Comparison of ENCODE assay signal across 8 cellular contexts in genomic region chr4:170025523-170026252, GRCh38. TPM values are rescaled to one million over a fixed set of nuclear protein-coding genes. Genes with fewer than 3 reads are reported as not detected.
DNase-seq lines count a peak whose midpoint lies in the region; ATAC-seq and TF ChIP-seq lines count a peak whose summit lies in the region.

No MANE protein-coding gene starts in this region.

- TF ChIP-seq CTCF in VCaP (conservative IDR thresholded peaks at IDR 0.05) (no peak), epithelial cell of esophagus (IDR thresholded peaks at IDR 0.05; ENCODE audit: insufficient read depth, low read depth, low read length, missing control alignments) (no peak)

- H3K27me3 Mint-ChIP-seq in naive thymus-derived CD8-positive, alpha-beta T cell: peaks cover 5 to 13% (median 9%) of the 10 kb centered on the region in 5 donors

- H3K4me1 ChIP-seq in urinary bladder (ENCODE audit: insufficient read depth): no peaks in the 10 kb centered on the region

- H3K27ac Mint-ChIP-seq in naive thymus-derived CD8-positive, alpha-beta T cell: peak overlapping the region in 9 of 10 donors; percentile 30 to 88 (median 58)

- H3K4me3 Mint-ChIP-seq in naive thymus-derived CD8-positive, alpha-beta T cell: peak overlapping the region; percentile 78 to 91 (median 86)

- H3K27ac ChIP-seq in VCaP (peak overlapping the region; percentile 84), urinary bladder (ENCODE audit: low read depth) (no peak overlapping the region)

- 3% methylated on average over 74 of the region's 74 CpGs for WGBS in urinary bladder

- H3K9me3 Mint-ChIP-seq in naive thymus-derived CD8-positive, alpha-beta T cell: no peaks in the 10 kb centered on the region

- peaks cover 7 to 17% (median 12%) of the 10 kb centered on the region in 4 donors for H3K4me1 Mint-ChIP-seq in naive thymus-derived CD8-positive, alpha-beta T cell

- POLR2A ChIA-PET in naive thymus-derived CD8-positive, alpha-beta T cell (lab: Charles Lee): interaction anchor here (0.8 to 1.8 kb wide), 4 partner anchors 405 to 1546 kb away, joined by 3 to 4 read pairs (median 4); partner anchors contain the start of genes CBR4, CLCN3, DDX60L and NEK1

- peak overlapping the region; percentile 50 for H3K4me3 ChIP-seq in epithelial cell of esophagus (ENCODE audit: low read length)
- H3K4me3 ChIP-seq in urinary bladder (ENCODE audit: low read depth, low read length): peak overlapping the region; percentile 91

- no peak for ATAC-seq in naive thymus-derived CD8-positive, alpha-beta T cell
- ATAC-seq in GM19328 (IDR thresholded peaks at IDR 0.05; ENCODE audit: unreplicated experiment): no peak

- H3K36me3 ChIP-seq in urinary bladder (ENCODE audit: insufficient read depth): no peaks in the 10 kb centered on the region

- DNase-seq in DMS114 treated with DMSO at 0.1 percent for 48 hours (lab: John Stamatoyannopoulos, UW; ENCODE audit: unreplicated experiment) (peak; percentile 3), epithelial cell of esophagus (ENCODE audit: low read depth) (peak; percentile 14), CD1c-positive myeloid dendritic cell (ENCODE audit: extremely low spot score) (no peak), DMS79 treated with DMSO at 0.1 percent for 48 hours (lab: John Stamatoyannopoulos, UW) (no peak)
- peak in 5 of 10 donors; percentile 8 to 35 (median 27) for DNase-seq in naive thymus-derived CD8-positive, alpha-beta T cell

- no peaks in the 10 kb centered on the region for H3K36me3 Mint-ChIP-seq in naive thymus-derived CD8-positive, alpha-beta T cell

RNA-seq across cellular contexts. Expression of gene MFAP3L, which starts 0.5 kb away (rescaled TPM):
- 1 to 10 TPM; 3.0 to 4.0 TPM for total RNA-seq in naive thymus-derived CD8-positive, alpha-beta T cell
- under 1 TPM in 2 of 3 donors, not detected in 1; 0.14 to 0.31 TPM for polyA plus RNA-seq in naive thymus-derived CD8-positive, alpha-beta T cell
- total RNA-seq in urinary bladder: 13.6 TPM
- 5.5 TPM for polyA plus RNA-seq in urinary bladder

Comparison
In these comparisons a context has a peak if more than half of its experiments do, and no peak if none do; other contexts are left out.
1. DNase-seq: peak in DMS114 treated with DMSO at 0.1 percent for 48 hours (single experiment) and epithelial cell of esophagus (single experiment); none in CD1c-positive myeloid dendritic cell (single experiment) and DMS79 treated with DMSO at 0.1 percent for 48 hours (single experiment).